ENCODE assay signal across 23 cellular contexts in genomic region chr5:3103241-3103855, GRCh38.
A peak's percentile ranks its signal among the peaks of the same experiment; 100 is the strongest.
DNase-seq lines count a peak whose midpoint lies in the region; ATAC-seq, FAIRE-seq and TF ChIP-seq lines count a peak whose summit lies in the region.
"Had no signal": no experiment of that assay in that cellular context is flagged by ENCODE, and none has a peak within 500 bp of the region (broad histone marks: within the 10 kb centered on the region; RNA-seq: fewer than 3 reads in every experiment).

No MANE protein-coding gene starts in this region.

- peak overlapping the region; percentile 99 for H2BK120ac ChIP-seq in H1 (replicated peaks; ENCODE audit: low read depth, low read length)

- POLR2A ChIA-PET in H1 (lab: Charles Lee; ENCODE audit: partially characterized antibody) = interaction anchor here (0.8 to 2.2 kb wide), 4 partner anchors 12 to 354 kb away, joined by 3 to 6 read pairs (median 4); no protein-coding TSS in a partner anchor
- POLR2A ChIA-PET in GM10248 (lab: Yijun Ruan, JAX) = no interaction called here

- peak overlapping the region in 9 of 11 experiments; percentile 4 to 89 (median 80); a peak in 17 of 22 replicates for H3K27ac ChIP-seq in BLaER1 treated with 17β-estradiol and CSF1 and Interleukin-3, amounts not matched to agents 10 nM and 100 nM
- peak overlapping the region; percentile 94 for H3K27ac ChIP-seq in HUES64 (ENCODE audit: low read depth, low read length)
- no peak overlapping the region for H3K27ac ChIP-seq in H1 (ENCODE audit: low read depth, low read length)
- H3K27ac ChIP-seq in neural progenitor cell = no peak overlapping the region
- no peak overlapping the region for H3K27ac ChIP-seq in breast epithelium
- H3K27ac ChIP-seq: SJCRH30, stomach, tibial nerve had no signal

- H4K20me1 ChIP-seq in BLaER1 treated with 17β-estradiol and CSF1 and Interleukin-3, amounts not matched to agents 10 nM and 100 nM = no peaks in the 10 kb centered on the region
- H4K20me1 ChIP-seq in H1 (replicated peaks in 1 of 2; ENCODE audit: control insufficient read depth in 1 of 2, insufficient read depth in 2 of 2, low read length in 2 of 2) = no peaks in the 10 kb centered on the region
- peaks cover 22% of the 10 kb centered on the region for H4K20me1 ChIP-seq in neural progenitor cell (ENCODE audit: low read depth)

- peak overlapping the region; percentile 2 to 86 (median 70); a peak in 19 of 22 replicates for H3K9ac ChIP-seq in BLaER1 treated with 17β-estradiol and CSF1 and Interleukin-3, amounts not matched to agents 10 nM and 100 nM
- H3K9ac ChIP-seq in HUES64 (ENCODE audit: low read depth, low read length) (peak overlapping the region; percentile 55), H1 (replicated peaks in 1 of 4; ENCODE audit: extremely low read depth in 1 of 4, low read depth in 3 of 4, low read length in 3 of 4) (no peak overlapping the region; a peak in 1 of 7 replicates), neural progenitor cell (no peak overlapping the region)

- H3K9me3 Mint-ChIP-seq in neural progenitor cell = no peaks in the 10 kb centered on the region
- H3K9me3 Mint-ChIP-seq: activated CD4-positive, alpha-beta T cell treated with anti-CD3 and anti-CD28 coated beads, Interleukin-2, amount 10 ng/mL, durations not matched to agents 7 days and 5 days had no signal

- H3K27ac Mint-ChIP-seq in neural progenitor cell = peak overlapping the region; percentile 80
- H3K27ac Mint-ChIP-seq: activated CD4-positive, alpha-beta T cell treated with anti-CD3 and anti-CD28 coated beads, Interleukin-2, amount 10 ng/mL, durations not matched to agents 7 days and 5 days; activated naive CD8-positive, alpha-beta T cell; IgD-negative memory B cell; T-helper 1 cell treated with Interleukin-12 subunit alpha and Interleukin-12 subunit beta and Interleukin-4 antibody, amounts not matched to agents 30 μg/mL and 1 μg/mL, for 36 hours had no signal

- peak overlapping the region; percentile 62 for H2BK12ac ChIP-seq in H1 (ENCODE audit: low read depth, low read length)

- intact Hi-C loops in breast epithelium (cut with DNase I; ENCODE audit: low total_unique reads) = no loop called here

- H2AFZ ChIP-seq in H1 (ENCODE audit: low read length) (no peak overlapping the region), neural progenitor cell (replicated peaks) (no peak overlapping the region)

- no peak for FAIRE-seq in H1 (lab: Jason Lieb, UNC)
- FAIRE-seq: frontal cortex had no signal

- no peaks in the 10 kb centered on the region for H3K9me3 ChIP-seq in BLaER1 treated with 17β-estradiol and CSF1 and Interleukin-3, amounts not matched to agents 10 nM and 100 nM (replicated peaks in 1 of 11)
- H3K9me3 ChIP-seq in HUES64 (ENCODE audit: insufficient read depth, low read depth, low read length) (no peaks in the 10 kb centered on the region), H1 (ENCODE audit: insufficient read depth in 2 of 2, low read depth in 1 of 2, low read length in 1 of 2) (no peaks in the 10 kb centered on the region), neural progenitor cell (ENCODE audit: low read depth) (no peaks in the 10 kb centered on the region), breast epithelium (no peaks in the 10 kb centered on the region)
- H3K9me3 ChIP-seq: SJCRH30, stomach, tibial nerve had no signal

- H3K79me1 ChIP-seq in H1 (ENCODE audit: low read depth, low read length) = no peaks in the 10 kb centered on the region

- peaks cover 75% of the 10 kb centered on the region for H3K4me1 Mint-ChIP-seq in neural progenitor cell
- H3K4me1 Mint-ChIP-seq: activated CD4-positive, alpha-beta T cell treated with anti-CD3 and anti-CD28 coated beads, Interleukin-2, amount 10 ng/mL, durations not matched to agents 7 days and 5 days; IgD-negative memory B cell had no signal

- TF ChIP-seq EP300 in H1 (IDR thresholded peaks at IDR 0.05; ENCODE audit: borderline replicate concordance in 1 of 2, low read depth in 2 of 2, low read length in 2 of 2) = no peak

- H3K27me3 ChIP-seq in BLaER1 treated with 17β-estradiol and CSF1 and Interleukin-3, amounts not matched to agents 10 nM and 100 nM = peaks cover 16 to 44% (median 30%) of the 10 kb centered on the region in 11 experiments; a peak in 21 of 22 replicates
- H3K27me3 ChIP-seq in HUES64 (ENCODE audit: insufficient read depth, low read length) (0 out of 2 replicates have a peak, but pooled peaks cover 2% of the 10 kb centered on the region), H1 (replicated peaks in 1 of 4; ENCODE audit: control insufficient read depth in 3 of 4, extremely low read depth in 1 of 4, insufficient read depth in 3 of 4, low read length in 3 of 4) (peaks cover 0 to 2% (median 0%) of the 10 kb centered on the region in 4 experiments; a peak in 4 of 7 replicates), neural progenitor cell (peaks cover 80% of the 10 kb centered on the region), breast epithelium (peaks cover 0 to 7% of the 10 kb centered on the region in 2 donors)
- H3K27me3 ChIP-seq: SJCRH30 had no signal

- peak overlapping the region; percentile 43; the same call in 1 of the 2 replicates for H4K8ac ChIP-seq in H1 (ENCODE audit: extremely low read depth, insufficient read depth, low read length)

- H4K91ac ChIP-seq in H1 (replicated peaks; ENCODE audit: insufficient read length, low read length) = peak overlapping the region; percentile 96

- peak overlapping the region; percentile 73 to 92 (median 84) for H3K4me2 ChIP-seq in BLaER1 treated with 17β-estradiol and CSF1 and Interleukin-3, amounts not matched to agents 10 nM and 100 nM
- H3K4me2 ChIP-seq in H1 (ENCODE audit: insufficient read depth in 1 of 2, low read depth in 2 of 2, low read length in 2 of 2) (peak overlapping the region; percentile 26 to 42), neural progenitor cell (peak overlapping the region; percentile 68)

- H3K18ac ChIP-seq in H1 (ENCODE audit: extremely low read depth, low read length) = peak overlapping the region; percentile 89

- peak overlapping the region; percentile 26 for H3K56ac ChIP-seq in H1 (replicated peaks; ENCODE audit: insufficient read length, low read depth, low read length)

- TF ChIP-seq POLR2A in H1 (IDR thresholded peaks at IDR 0.05; ENCODE audit: control extremely low read depth in 1 of 2, low read depth in 2 of 2, low read length in 2 of 2) (no peak), breast epithelium (IDR thresholded peaks at IDR 0.05) (no peak)

- H3K4me1 ChIP-seq in BLaER1 treated with 17β-estradiol and CSF1 and Interleukin-3, amounts not matched to agents 10 nM and 100 nM = peaks cover 42 to 97% (median 91%) of the 10 kb centered on the region in 10 experiments
- H3K4me1 ChIP-seq in HUES64 (ENCODE audit: insufficient read depth, low read length) = peaks cover 79% of the 10 kb centered on the region
- H3K4me1 ChIP-seq in H1 (replicated peaks in 1 of 4; ENCODE audit: control insufficient read depth in 3 of 4, insufficient read depth in 4 of 4, low read length in 3 of 4) = peaks cover 29 to 77% (median 51%) of the 10 kb centered on the region in 4 experiments
- H3K4me1 ChIP-seq in neural progenitor cell = peaks cover 56% of the 10 kb centered on the region
- H3K4me1 ChIP-seq in breast epithelium = no peaks in the 10 kb centered on the region
- H3K4me1 ChIP-seq: SJCRH30, tibial nerve had no signal

- TF ChIP-seq RAD21 in H1 (IDR thresholded peaks at IDR 0.05 in 1 of 2, conservative IDR thresholded peaks at IDR 0.05 in 1 of 2; ENCODE audit: low read depth in 2 of 2, low read length in 2 of 2) = no peak

- H2BK20ac ChIP-seq in H1 (ENCODE audit: low read length) = peak overlapping the region; percentile 94

- H3K27me3 Mint-ChIP-seq in neural progenitor cell (ENCODE audit: insufficient read depth, low read depth) = peaks cover 17% of the 10 kb centered on the region

- H3K36me3 ChIP-seq in BLaER1 treated with 17β-estradiol and CSF1 and Interleukin-3, amounts not matched to agents 10 nM and 100 nM = no peaks in the 10 kb centered on the region
- H3K36me3 ChIP-seq in HUES64 (ENCODE audit: insufficient read depth, low read length) = no peaks in the 10 kb centered on the region
- H3K36me3 ChIP-seq in H1 (ENCODE audit: control insufficient read depth in 2 of 4, insufficient read depth in 4 of 4, low read length in 3 of 4) = 0 out of 8 replicates have a peak, but pooled peaks cover 0 to 2% (median 0%) of the 10 kb centered on the region in 4 experiments
- no peaks in the 10 kb centered on the region for H3K36me3 ChIP-seq in neural progenitor cell
- H3K36me3 ChIP-seq in breast epithelium = no peaks in the 10 kb centered on the region
- H3K36me3 ChIP-seq: SJCRH30, stomach, tibial nerve had no signal

- CTCF ChIA-PET in H1 (lab: Charles Lee; ENCODE audit: partially characterized antibody) (interaction anchor here (0.8 to 1.6 kb wide), 4 partner anchors 11 to 97 kb away, joined by 3 to 4 read pairs (median 3); no protein-coding TSS in a partner anchor), GM10248 (lab: Yijun Ruan, JAX) (no interaction called here)

- peak overlapping the region; percentile 89 for H4K5ac ChIP-seq in H1 (ENCODE audit: insufficient read length, low read depth, low read length)

- no peak overlapping the region for H2AK5ac ChIP-seq in H1 (ENCODE audit: low read depth, low read length)

- DNase-seq in H1 (ENCODE audit: low read depth in 1 of 2, low spot score in 2 of 2) (no peak), neural progenitor cell (ENCODE audit: low spot score) (peak; percentile 79), GM10248 (ENCODE audit: extremely low spot score) (no peak), breast epithelium (ENCODE audit: low spot score in 2 of 2) (no peak)
- no peak for DNase-seq in activated CD4-positive, alpha-beta T cell treated with anti-CD3 and anti-CD28 coated beads for 4 hours
- DNase-seq: activated CD4-positive, alpha-beta T cell treated with anti-CD3 and anti-CD28 coated beads, Interleukin-2, amount 10 ng/mL, durations not matched to agents 7 days and 5 days; effector memory CD4-positive, alpha-beta T cell; hippocampal formation; NCI-H1694; NCI-H345; SJCRH30; stomach had no signal

- H3K4ac ChIP-seq in H1 (replicated peaks; ENCODE audit: insufficient read length, low read depth, low read length) = peak overlapping the region; percentile 88

- ATAC-seq in HG03196 (IDR thresholded peaks at IDR 0.05; ENCODE audit: unreplicated experiment) = no peak
- ATAC-seq: esophagus mucosa, Panc1 had no signal

- no peaks in the 10 kb centered on the region for H3K79me2 ChIP-seq in H1 (ENCODE audit: control insufficient read depth in 1 of 2, insufficient read depth in 2 of 2, low read length in 2 of 2)
- H3K79me2 ChIP-seq in neural progenitor cell (ENCODE audit: low read depth) = no peaks in the 10 kb centered on the region

- H2BK5ac ChIP-seq in H1 (ENCODE audit: low read depth, low read length) = peak overlapping the region; percentile 99; the same call in 1 of the 2 replicates

- no peak overlapping the region for H3K14ac ChIP-seq in H1 (ENCODE audit: insufficient read length)

- H3K4me3 ChIP-seq in BLaER1 treated with 17β-estradiol and CSF1 and Interleukin-3, amounts not matched to agents 10 nM and 100 nM = peak overlapping the region in 9 of 10 experiments; percentile 1 to 59 (median 54); a peak in 17 of 20 replicates
- peak overlapping the region; percentile 19; the same call in 1 of the 2 replicates for H3K4me3 ChIP-seq in HUES64 (ENCODE audit: low read length)
- H3K4me3 ChIP-seq in H1 (ENCODE audit: extremely low read depth in 1 of 4, insufficient read depth in 2 of 4, low read depth in 3 of 4, low read length in 4 of 4) = peak overlapping the region in 1 of 4 experiments; percentile 19; a peak in 2 of 8 replicates
- H3K4me3 ChIP-seq in neural progenitor cell = peak overlapping the region; percentile 8
- H3K4me3 ChIP-seq in breast epithelium = no peak overlapping the region
- H3K4me3 ChIP-seq: lung, SJCRH30, stomach, tibial nerve had no signal

- TF ChIP-seq CTCF in H1 (IDR thresholded peaks at IDR 0.05; ENCODE audit: control extremely low read depth in 1 of 3, insufficient read depth in 1 of 3, low read depth in 1 of 3, low read length in 3 of 3) = no peak
- TF ChIP-seq CTCF in neural progenitor cell (IDR thresholded peaks at IDR 0.05) = no peak
- no peak for TF ChIP-seq CTCF in GM10248 (IDR thresholded peaks at IDR 0.05; ENCODE audit: control extremely low read depth, extremely low read depth, low read depth, missing control alignments)
- TF ChIP-seq CTCF in breast epithelium (IDR thresholded peaks at IDR 0.05) = no peak

- H3K23ac ChIP-seq in H1 (ENCODE audit: insufficient read length) = no peak overlapping the region

- peaks cover 56% of the 10 kb centered on the region for H3F3A ChIP-seq in neural progenitor cell (ENCODE audit: low read depth)

- H3K36me3 Mint-ChIP-seq in neural progenitor cell = no peaks in the 10 kb centered on the region

- H3K4me3 Mint-ChIP-seq in neural progenitor cell = peak overlapping the region; percentile 73
- H3K4me3 Mint-ChIP-seq: activated CD4-positive, alpha-beta T cell treated with anti-CD3 and anti-CD28 coated beads, Interleukin-2, amount 10 ng/mL, durations not matched to agents 7 days and 5 days; activated naive CD8-positive, alpha-beta T cell; T-helper 1 cell treated with Interleukin-12 subunit alpha and Interleukin-12 subunit beta and Interleukin-4 antibody, amounts not matched to agents 30 μg/mL and 1 μg/mL, for 36 hours had no signal

- no peaks in the 10 kb centered on the region for H3K23me2 ChIP-seq in H1 (ENCODE audit: low read depth, low read length)

- 35% methylated on average over 21 of the region's 22 CpGs for WGBS in HUES64
- 42% methylated on average over 22 of the region's 22 CpGs; no CpG with 5 or more reads in 1 of the 2 experiments for WGBS in H1 (ENCODE audit: extremely low coverage in 1 of 2, insufficient coverage in 1 of 2, insufficient read length in 1 of 2, insufficient replicate concordance in 2 of 2, low coverage in 1 of 2, low lambda C conversion rate in 2 of 2, missing lambda C conversion rate in 1 of 2), 2 experiments

- no peak overlapping the region for H2BK15ac ChIP-seq in H1 (ENCODE audit: low read length)

Comparison
In these comparisons a context has a peak if more than half of its experiments do, and no peak if none do; other contexts are left out.
1. H3K27ac ChIP-seq: peak in BLaER1 treated with 17β-estradiol and CSF1 and Interleukin-3, amounts not matched to agents 10 nM and 100 nM (9 of 11) and HUES64 (single experiment); none in H1 (single experiment), neural progenitor cell (single experiment) and breast epithelium (0 of 2).
2. H3K4me2 ChIP-seq: peak in every context shown above with its lines; median percentile 84 in BLaER1 treated with 17β-estradiol and CSF1 and Interleukin-3, amounts not matched to agents 10 nM and 100 nM; 68 in neural progenitor cell; 34 in H1.
3. H3K4me3 ChIP-seq: peak in BLaER1 treated with 17β-estradiol and CSF1 and Interleukin-3, amounts not matched to agents 10 nM and 100 nM (9 of 10), HUES64 (single experiment) and neural progenitor cell (single experiment); none in breast epithelium (0 of 3).
4. H3K9ac ChIP-seq: peak in BLaER1 treated with 17β-estradiol and CSF1 and Interleukin-3, amounts not matched to agents 10 nM and 100 nM (11 of 11) and HUES64 (single experiment); none in H1 (0 of 4) and neural progenitor cell (single experiment).